Comparison of ENCODE assay signal across 1 cellular context in genomic region chr12:56389215-56389850, GRCh38.
TF ChIP-seq lines count a peak whose summit lies in the region.

No MANE protein-coding gene starts in this region.

TF ChIP-seq in K562, 482 proteins besides CTCF, POLR2A, EP300 and RAD21 (continued from another document):
- TF ChIP-seq CHAMP1 (IDR thresholded peaks at IDR 0.05), result no peak
- no peak for TF ChIP-seq ZNF592 (IDR thresholded peaks at IDR 0.05)
- TF ChIP-seq MEIS2 (IDR thresholded peaks at IDR 0.05; ENCODE audit: partially characterized antibody), result peak; percentile 31
- TF ChIP-seq MYNN (IDR thresholded peaks at IDR 0.05), result no peak
- TF ChIP-seq MYNN (CRISPR knock-in tag; IDR thresholded peaks at IDR 0.05), result no peak
- no peak for TF ChIP-seq NR2F6 (CRISPR knock-in tag; IDR thresholded peaks at IDR 0.05)
- TF ChIP-seq POLR2AphosphoS5 (IDR thresholded peaks at IDR 0.05; ENCODE audit: control insufficient read depth, insufficient read depth, low read depth, low read length), result no peak
